ENCODE assay signal across 16 cellular contexts in the genomic region with DNA sequence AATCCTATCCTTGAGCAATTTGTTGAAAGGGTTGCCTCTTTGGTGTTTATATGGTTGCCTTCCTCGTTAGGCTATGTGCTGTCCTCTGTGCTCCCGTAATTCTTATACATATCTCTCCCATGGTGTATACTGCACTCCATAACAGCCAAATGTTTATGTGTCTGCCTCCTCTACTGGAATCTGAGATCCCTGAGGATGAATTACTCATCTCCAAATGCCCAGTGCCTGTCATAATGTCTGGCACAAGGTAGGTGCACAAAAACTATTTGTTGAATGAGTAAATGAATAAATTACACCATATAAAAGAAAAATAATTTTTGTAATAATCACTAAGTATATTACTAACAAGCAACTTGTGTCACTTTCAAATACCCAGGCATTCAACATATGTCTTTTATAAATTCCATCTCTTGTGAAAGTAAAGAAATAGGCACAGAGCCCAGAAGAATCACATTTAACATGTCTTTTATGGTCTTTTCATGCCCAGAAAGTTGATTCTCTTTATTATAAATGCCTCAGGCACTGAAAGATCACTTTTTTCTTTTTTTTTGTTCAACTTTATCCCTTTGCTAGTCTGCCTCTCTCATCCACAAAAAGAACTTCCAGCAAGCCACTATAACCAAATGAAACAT.
"Had no signal": no experiment of that assay in that cellular context is flagged by ENCODE, and none has a peak within 500 bp of the region (broad histone marks: within the 10 kb centered on the region; RNA-seq: fewer than 3 reads in every experiment).

No MANE protein-coding gene starts in this region.

- H3K27ac ChIP-seq: left lung, parathyroid adenoma, thyroid gland had no signal

- DNase-seq: activated B cell treated with CpG ODN at 0.5 μM for 24 hours; activated CD4-positive, alpha-beta T cell treated with anti-CD3 and anti-CD28 coated beads for 48 hours; activated CD8-positive, alpha-beta memory T cell treated with anti-CD3 and anti-CD28 coated beads, Interleukin-2, amount 50 U/mL, for 4 hours; activated CD8-positive, alpha-beta T cell treated with anti-CD3 and anti-CD28 coated beads, Interleukin-2, amount 10 ng/mL, durations not matched to agents 7 days and 5 days; activated effector memory CD4-positive, alpha-beta T cell treated with anti-CD3 and anti-CD28 coated beads, Interleukin-2, amount 50 U/mL, for 16 hours; activated T-cell treated with anti-CD3 and anti-CD28 coated beads, Interleukin-2, amount 50 U/mL, for 48 hours; amniotic stem cell; cortex of kidney; effector CD4-positive, alpha-beta T cell; islet precursor cell; left lung; mammary epithelial cell; naive thymus-derived CD4-positive, alpha-beta T cell; retina had no signal
